Comparison of ENCODE assay signal across 8 cellular contexts in genomic region chrX:153971632-153972367, GRCh38. TPM values are rescaled to one million over a fixed set of nuclear protein-coding genes. Genes with fewer than 3 reads are reported as not detected.
DNase-seq lines count a peak whose midpoint lies in the region; ATAC-seq and TF ChIP-seq lines count a peak whose summit lies in the region.

Gene HCFC1 (minus strand): TSS chrX:153971818. CDS start chrX:153970840, 978 bp downstream.

- POLR2A ChIA-PET in AG04449 (lab: Yijun Ruan, JAX) = interaction anchor here (0.5 to 1.0 kb wide), 3 partner anchors 38 to 246 kb away, joined by 3 read pairs; no protein-coding TSS in a partner anchor

- DNase-seq in AG04449 (ENCODE audit: low read depth, low spot score) (peak; percentile 21), NCI-H226 (peak; percentile 73), cerebellum (ENCODE audit: low spot score) (peak; percentile 78), kidney glomerular epithelial cell (lab: John Stamatoyannopoulos, UW) (peak; percentile 75)
- peak; percentile 92 for DNase-seq in activated CD4-positive, CD25-positive, alpha-beta regulatory T cell treated with anti-CD3 and anti-CD28 coated beads, Interleukin-2, amount 50 U/mL, for 72 hours
- peak; percentile 68 to 75 for DNase-seq in stimulated activated CD4-positive, alpha-beta T cell treated with anti-CD3 and anti-CD28 coated beads, Interleukin-1b, Interleukin-23, amount 100 ng/mL, for 1 hour (ENCODE audit: low read depth in 2 of 2)

- CTCF ChIA-PET in AG04449 (lab: Yijun Ruan, JAX) = interaction anchor here (1.1 to 2.4 kb wide), 3 partner anchors 19 to 46 kb away, joined by 3 to 7 read pairs (median 4); partner anchors contain the start of gene ARHGAP4

- peak within 1 kb of the TSS; percentile 83 for H3K4me3 ChIP-seq in AG04449 (ENCODE audit: low read depth, low read length)

- TF ChIP-seq CTCF in AG04449 (IDR thresholded peaks at IDR 0.05; ENCODE audit: insufficient read depth, low read length, missing control alignments) = no peak

- ATAC-seq in GM18907 (IDR thresholded peaks at IDR 0.05; ENCODE audit: unreplicated experiment) (peak; percentile 56), HG03159 (IDR thresholded peaks at IDR 0.05; ENCODE audit: unreplicated experiment) (peak; percentile 43)

RNA-seq across cellular contexts. Expression of gene HCFC1, which starts in this region (rescaled TPM):
- total RNA-seq in cerebellum = 20.0 TPM

Comparison
In these comparisons a context has a peak if more than half of its experiments do, and no peak if none do; other contexts are left out.
1. Peak in every context shown above with its lines: DNase-seq, ATAC-seq and H3K4me3 ChIP-seq.
2. DNase-seq: peak in every context shown above with its lines; median percentile 92 in activated CD4-positive, CD25-positive, alpha-beta regulatory T cell treated with anti-CD3 and anti-CD28 coated beads, Interleukin-2, amount 50 U/mL, for 72 hours; 78 in cerebellum; 75 in kidney glomerular epithelial cell; 73 in NCI-H226; 72 in stimulated activated CD4-positive, alpha-beta T cell treated with anti-CD3 and anti-CD28 coated beads, Interleukin-1b, Interleukin-23, amount 100 ng/mL, for 1 hour; 21 in AG04449.